8 cellular contexts compared by ENCODE assay signal in genomic region chrX:9785944-9786741, GRCh38. TPM values are rescaled to one million over a fixed set of nuclear protein-coding genes. Genes with fewer than 3 reads are reported as not detected.
DNase-seq lines count a peak whose midpoint lies in the region; ATAC-seq and TF ChIP-seq lines count a peak whose summit lies in the region.

SHROOM2 (plus strand) TSS chrX:9786429; CDS start chrX:9786546, 117 bp downstream.

- no TSS peak for BruUV-seq in MCF 10A (replicated peaks; lab: Mats Ljungman, UMichigan)

- peaks cover 14 to 48% of the 10 kb centered on the region in 2 donors for H3K27me3 ChIP-seq in left lung
- H3K27me3 ChIP-seq in thoracic aorta (replicated peaks; ENCODE audit: insufficient read depth): no peaks in the 10 kb centered on the region

- intact Hi-C loops in MCF 10A (cut with micrococcal nuclease): no loop called here
- intact Hi-C loops in left lung (cut with DNase I): no loop called here

- no peak for DNase-seq in activated CD4-positive, alpha-beta T cell treated with anti-CD3 and anti-CD28 coated beads, Interleukin-2, amount 10 ng/mL, durations not matched to agents 7 days and 5 days
- no peak for DNase-seq in activated CD4-positive, alpha-beta T cell treated with anti-CD3 and anti-CD28 coated beads, Interleukin-2, amount 50 U/mL, for 1 hour
- DNase-seq in MCF 10A (ENCODE audit: unreplicated experiment): no peak
- peak in 1 of 2 donors; percentile 56 for DNase-seq in left lung
- DNase-seq in thoracic aorta (ENCODE audit: low spot score): no peak
- no peak for DNase-seq in epidermal melanocyte (ENCODE audit: insufficient read length, low spot score)
- DNase-seq in NOMO-1 treated with dmso at 0.1 percent for 144 hours (lab: John Stamatoyannopoulos, UW; ENCODE audit: unreplicated experiment): no peak

- CTCF ChIA-PET in activated CD4-positive, alpha-beta T cell treated with anti-CD3 and anti-CD28 coated beads, Interleukin-2, amount 10 ng/mL, durations not matched to agents 7 days and 5 days (lab: Charles Lee): no interaction called here
- CTCF ChIA-PET in MCF 10A (lab: Yijun Ruan, JAX): interaction anchor here (0.6 kb wide), 1 partner anchor 73 kb away, joined by 4 read pairs; no protein-coding TSS in a partner anchor

- peaks cover 42% of the 10 kb centered on the region for H3K27me3 Mint-ChIP-seq in activated CD4-positive, alpha-beta T cell treated with anti-CD3 and anti-CD28 coated beads, Interleukin-2, amount 10 ng/mL, durations not matched to agents 7 days and 5 days
- H3K27me3 Mint-ChIP-seq in MCF 10A (ENCODE audit: insufficient read depth, unreplicated experiment): no peaks in the 10 kb centered on the region

- ATAC-seq in left lung (peak; percentile 71), thoracic aorta (ENCODE audit: insufficient number of reproducible peaks, low FRiP score, low read depth) (no peak), GM21367 (IDR thresholded peaks at IDR 0.05; ENCODE audit: unreplicated experiment) (no peak)

- H3K4me3 ChIP-seq in left lung (peak within 1 kb of the TSS; percentile 31 to 44), thoracic aorta (peak within 1 kb of the TSS; percentile 53)

- H3K36me3 Mint-ChIP-seq in activated CD4-positive, alpha-beta T cell treated with anti-CD3 and anti-CD28 coated beads, Interleukin-2, amount 10 ng/mL, durations not matched to agents 7 days and 5 days (ENCODE audit: low read depth): no peaks in the 10 kb centered on the region
- no peaks in the 10 kb centered on the region for H3K36me3 Mint-ChIP-seq in MCF 10A (ENCODE audit: insufficient read depth, unreplicated experiment)

- H3K27ac Mint-ChIP-seq in activated CD4-positive, alpha-beta T cell treated with anti-CD3 and anti-CD28 coated beads, Interleukin-2, amount 10 ng/mL, durations not matched to agents 7 days and 5 days: no peak within 1 kb of the TSS
- no peak within 1 kb of the TSS for H3K27ac Mint-ChIP-seq in MCF 10A (ENCODE audit: low read depth, unreplicated experiment)

- H3K4me3 Mint-ChIP-seq in activated CD4-positive, alpha-beta T cell treated with anti-CD3 and anti-CD28 coated beads, Interleukin-2, amount 10 ng/mL, durations not matched to agents 7 days and 5 days: peak within 1 kb of the TSS; percentile 54
- peak within 1 kb of the TSS; percentile 63 for H3K4me3 Mint-ChIP-seq in MCF 10A (ENCODE audit: unreplicated experiment)

- no peaks in the 10 kb centered on the region for H3K4me1 Mint-ChIP-seq in activated CD4-positive, alpha-beta T cell treated with anti-CD3 and anti-CD28 coated beads, Interleukin-2, amount 10 ng/mL, durations not matched to agents 7 days and 5 days
- H3K4me1 Mint-ChIP-seq in MCF 10A (ENCODE audit: insufficient read depth, unreplicated experiment): no peaks in the 10 kb centered on the region

- no peaks in the 10 kb centered on the region for H3K36me3 ChIP-seq in left lung
- H3K36me3 ChIP-seq in thoracic aorta: no peaks in the 10 kb centered on the region

- TF ChIP-seq CTCF in MCF 10A (IDR thresholded peaks at IDR 0.05; ENCODE audit: unreplicated experiment): no peak
- no peak for TF ChIP-seq CTCF in left lung (IDR thresholded peaks at IDR 0.05)
- no peak for TF ChIP-seq CTCF in thoracic aorta (IDR thresholded peaks at IDR 0.05)

- H3K4me1 ChIP-seq in left lung (peaks cover 0 to 4% of the 10 kb centered on the region in 2 donors), thoracic aorta (ENCODE audit: control insufficient read depth in 1 of 2, low read depth in 2 of 2) (peaks cover 0 to 11% of the 10 kb centered on the region in 2 donors)

- H3K9me3 Mint-ChIP-seq in activated CD4-positive, alpha-beta T cell treated with anti-CD3 and anti-CD28 coated beads, Interleukin-2, amount 10 ng/mL, durations not matched to agents 7 days and 5 days: no peaks in the 10 kb centered on the region
- no peaks in the 10 kb centered on the region for H3K9me3 Mint-ChIP-seq in MCF 10A (ENCODE audit: unreplicated experiment)

- H3K27ac ChIP-seq in left lung (peak within 1 kb of the TSS; percentile 44 to 53), thoracic aorta (no peak within 1 kb of the TSS)

- POLR2A ChIA-PET in activated CD4-positive, alpha-beta T cell treated with anti-CD3 and anti-CD28 coated beads, Interleukin-2, amount 10 ng/mL, durations not matched to agents 7 days and 5 days (lab: Charles Lee): no interaction called here
- POLR2A ChIA-PET in MCF 10A (lab: Yijun Ruan, JAX): no interaction called here

- H3K9me3 ChIP-seq in left lung: no peaks in the 10 kb centered on the region
- H3K9me3 ChIP-seq in thoracic aorta: no peaks in the 10 kb centered on the region

RNA-seq across cellular contexts. Expression of gene SHROOM2, which starts in this region (rescaled TPM):
- not detected for total RNA-seq in activated CD4-positive, alpha-beta T cell treated with anti-CD3 and anti-CD28 coated beads, Interleukin-2, amount 10 ng/mL, durations not matched to agents 7 days and 5 days
- total RNA-seq in MCF 10A (2022) (1.2 and 2.2 TPM in 2 replicates), left lung (1 to 10 TPM; 5.6 to 6.2 TPM), thoracic aorta (1 to 10 TPM; 2.0 TPM)

Comparison
In these comparisons a context has a peak if more than half of its experiments do, and no peak if none do; other contexts are left out.
1. H3K27ac ChIP-seq: peak in left lung (2 of 2); none in thoracic aorta (0 of 2).